ENCODE assay signal across 1 cellular context in the genomic region with DNA sequence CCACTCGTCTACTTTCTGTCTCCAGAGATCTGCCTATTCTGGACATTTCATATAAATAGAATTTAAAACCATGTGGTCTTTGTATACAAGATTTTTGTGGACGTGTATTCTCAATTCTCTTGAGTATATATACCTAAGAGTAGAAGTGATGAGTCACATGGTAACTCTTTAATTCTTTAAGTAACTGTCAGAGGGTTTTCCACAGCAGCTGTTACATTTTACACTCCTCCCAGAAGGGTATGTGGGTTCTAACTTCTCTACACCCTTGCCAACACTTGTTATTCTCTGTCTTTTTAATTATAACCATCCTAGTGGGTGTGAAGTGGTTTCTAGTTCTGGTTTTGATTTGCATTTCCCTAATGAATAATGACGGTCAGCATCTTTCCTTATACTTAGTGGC.
TF ChIP-seq lines count a peak whose summit lies in the region.

No MANE protein-coding gene starts in this region.

TF ChIP-seq in IMR-90, 13 proteins besides CTCF, POLR2A, EP300 and RAD21:
- TF ChIP-seq FOS (IDR thresholded peaks at IDR 0.05; ENCODE audit: low read depth, low read length): 0 out of 2 replicates have a peak, but pooled peaks have one; percentile 6
- no peak for TF ChIP-seq NFE2L2 (IDR thresholded peaks at IDR 0.05; ENCODE audit: low read depth, low read length)
- TF ChIP-seq CHD1 (IDR thresholded peaks at IDR 0.05; ENCODE audit: low read depth, low read length): no peak
TF ChIP-seq in IMR-90: peak in this region for 1.
